Comparison of ENCODE assay signal across 13 cellular contexts in genomic region chr5:149803641-149804468, GRCh38.
DNase-seq lines count a peak whose midpoint lies in the region; ATAC-seq and TF ChIP-seq lines count a peak whose summit lies in the region.
"Had no signal": no experiment of that assay in that cellular context is flagged by ENCODE, and none has a peak within 500 bp of the region (broad histone marks: within the 10 kb centered on the region; RNA-seq: fewer than 3 reads in every experiment).

No MANE protein-coding gene starts in this region.

- peak overlapping the region in 1 of 2 experiments; percentile 32 for H3K14ac ChIP-seq in mesenchymal stem cell (ENCODE audit: low read length in 2 of 2)

- H3K27ac ChIP-seq in HEK293 (ENCODE audit: extremely low read depth, low read depth, low read length) (no peak overlapping the region), caudate nucleus (ENCODE audit: low read depth, low read length) (peak overlapping the region; percentile 36), mesenchymal stem cell (ENCODE audit: low read length, poor library complexity, severe bottlenecking) (no peak overlapping the region)
- H3K27ac ChIP-seq: coronary artery had no signal

- POLR2A ChIA-PET in HEK293 (lab: Yijun Ruan, JAX) = no interaction called here

- H3K27me3 Mint-ChIP-seq in stimulated activated memory B cell treated with anti-CD40 and anti-IgM and Interleukin-4, amounts not matched to agents 10 μg/mL and 1 μg/mL and 100 μg/mL, for 72 hours = no peaks in the 10 kb centered on the region
- H3K27me3 Mint-ChIP-seq: activated naive CD8-positive, alpha-beta T cell treated with anti-CD3 and anti-CD28 coated beads, Interleukin-2, amount 10 ng/mL, durations not matched to agents 7 days and 5 days; CD4-positive, CD25-positive, alpha-beta regulatory T cell had no signal

- no peaks in the 10 kb centered on the region for H3K27me3 ChIP-seq in mesenchymal stem cell (ENCODE audit: control insufficient read depth in 1 of 2, insufficient read depth in 1 of 2, low read length in 2 of 2)

- H4K8ac ChIP-seq in mesenchymal stem cell (ENCODE audit: low read length) = no peak overlapping the region

- peak overlapping the region; percentile 59 for H4K91ac ChIP-seq in mesenchymal stem cell (ENCODE audit: low read length)

- TF ChIP-seq CTCF in HEK293 (tag by site-specific recombination; IDR thresholded peaks at IDR 0.05) = no peak

- no peak overlapping the region for H2AFZ ChIP-seq in mesenchymal stem cell (ENCODE audit: low read depth, low read length)

- H2BK120ac ChIP-seq in mesenchymal stem cell (ENCODE audit: low read depth, low read length) = no peak overlapping the region

- no peak overlapping the region for H3K4me2 ChIP-seq in mesenchymal stem cell (ENCODE audit: low read length, poor library complexity, severe bottlenecking)

- peak overlapping the region in 1 of 2 experiments; percentile 88 for H2BK12ac ChIP-seq in mesenchymal stem cell (ENCODE audit: low read length in 2 of 2)

- 84% methylated on average over 17 of the region's 17 CpGs for WGBS in mesenchymal stem cell

- DNase-seq in caudate nucleus (lab: John Stamatoyannopoulos, UW) (peak in 11 of 61 donors; percentile 13 to 59 (median 26)), mesenchymal stem cell (peak; percentile 46), DMS53 treated with DMSO at 0.1 percent for 48 hours (lab: John Stamatoyannopoulos, UW; ENCODE audit: unreplicated experiment) (no peak)
- DNase-seq: activated CD4-positive, alpha-beta T cell treated with anti-CD3 and anti-CD28 coated beads for 1 hour; activated naive CD8-positive, alpha-beta T cell treated with anti-CD3 and anti-CD28 coated beads, Interleukin-2, amount 10 ng/mL, durations not matched to agents 7 days and 5 days; CD4-positive, CD25-positive, alpha-beta regulatory T cell; NCI-H2029 treated with DMSO at 0.1 percent for 48 hours; stimulated activated CD4-positive, alpha-beta T cell treated with anti-CD3 and anti-CD28 coated beads, Interleukin-15, amount 100 ng/mL, for 24 hours had no signal

- H3K36me3 Mint-ChIP-seq in stimulated activated memory B cell treated with anti-CD40 and anti-IgM and Interleukin-4, amounts not matched to agents 10 μg/mL and 1 μg/mL and 100 μg/mL, for 72 hours = no peaks in the 10 kb centered on the region
- H3K36me3 Mint-ChIP-seq: activated naive CD8-positive, alpha-beta T cell treated with anti-CD3 and anti-CD28 coated beads, Interleukin-2, amount 10 ng/mL, durations not matched to agents 7 days and 5 days; CD4-positive, CD25-positive, alpha-beta regulatory T cell had no signal

- no peaks in the 10 kb centered on the region for H3K9me3 Mint-ChIP-seq in stimulated activated memory B cell treated with anti-CD40 and anti-IgM and Interleukin-4, amounts not matched to agents 10 μg/mL and 1 μg/mL and 100 μg/mL, for 72 hours
- H3K9me3 Mint-ChIP-seq: activated naive CD8-positive, alpha-beta T cell treated with anti-CD3 and anti-CD28 coated beads, Interleukin-2, amount 10 ng/mL, durations not matched to agents 7 days and 5 days; CD4-positive, CD25-positive, alpha-beta regulatory T cell had no signal

- peaks cover 18% of the 10 kb centered on the region for H3K79me1 ChIP-seq in mesenchymal stem cell (replicated peaks; ENCODE audit: low read length, poor library complexity, severe bottlenecking)

- peak overlapping the region in 1 of 2 experiments; percentile 40 for H3K23ac ChIP-seq in mesenchymal stem cell (ENCODE audit: low read length in 2 of 2)

- H2AK5ac ChIP-seq in mesenchymal stem cell (ENCODE audit: low read length, severe bottlenecking) = peak overlapping the region; percentile 33

- peak overlapping the region in 1 of 2 experiments; percentile 69 for H3K18ac ChIP-seq in mesenchymal stem cell (ENCODE audit: low read depth in 1 of 2, low read length in 2 of 2)

- CTCF ChIA-PET in HEK293 (lab: Yijun Ruan, JAX) = interaction anchor here (0.7 to 1.0 kb wide), 3 partner anchors 18 to 22 kb away, joined by 3 to 5 read pairs (median 3); no protein-coding TSS in a partner anchor

- H3K9me3 ChIP-seq in HEK293 (ENCODE audit: control insufficient read depth, insufficient read depth, low read depth, low read length) = no peaks in the 10 kb centered on the region
- no peaks in the 10 kb centered on the region for H3K9me3 ChIP-seq in mesenchymal stem cell (ENCODE audit: control insufficient read depth, low read length)

- no peak overlapping the region for H3K4me3 Mint-ChIP-seq in stimulated activated memory B cell treated with anti-CD40 and anti-IgM and Interleukin-4, amounts not matched to agents 10 μg/mL and 1 μg/mL and 100 μg/mL, for 72 hours
- H3K4me3 Mint-ChIP-seq: activated naive CD8-positive, alpha-beta T cell treated with anti-CD3 and anti-CD28 coated beads, Interleukin-2, amount 10 ng/mL, durations not matched to agents 7 days and 5 days; CD4-positive, CD25-positive, alpha-beta regulatory T cell had no signal

- peak overlapping the region; percentile 2 for H2BK15ac ChIP-seq in mesenchymal stem cell (ENCODE audit: low read depth, poor library complexity, severe bottlenecking)

- H3K4me1 ChIP-seq in HEK293 (ENCODE audit: control insufficient read depth, insufficient read depth, low read length) = peaks cover 13% of the 10 kb centered on the region
- H3K4me1 ChIP-seq in mesenchymal stem cell (ENCODE audit: control insufficient read depth, insufficient read depth, low read depth, low read length) = peaks cover 43% of the 10 kb centered on the region

- ATAC-seq in stimulated activated memory B cell treated with anti-CD40 and anti-IgM and Interleukin-4, amounts not matched to agents 10 μg/mL and 1 μg/mL and 100 μg/mL, for 72 hours = no peak
- ATAC-seq in GM21367 (IDR thresholded peaks at IDR 0.05; ENCODE audit: unreplicated experiment) (no peak), GM18517 (IDR thresholded peaks at IDR 0.05; ENCODE audit: unreplicated experiment) (no peak)

- no peak overlapping the region for H3K9ac ChIP-seq in mesenchymal stem cell (ENCODE audit: low read length)

- peaks cover 65% of the 10 kb centered on the region for H3K4me1 Mint-ChIP-seq in stimulated activated memory B cell treated with anti-CD40 and anti-IgM and Interleukin-4, amounts not matched to agents 10 μg/mL and 1 μg/mL and 100 μg/mL, for 72 hours
- H3K4me1 Mint-ChIP-seq: activated naive CD8-positive, alpha-beta T cell treated with anti-CD3 and anti-CD28 coated beads, Interleukin-2, amount 10 ng/mL, durations not matched to agents 7 days and 5 days had no signal

- H3K27ac Mint-ChIP-seq in stimulated activated memory B cell treated with anti-CD40 and anti-IgM and Interleukin-4, amounts not matched to agents 10 μg/mL and 1 μg/mL and 100 μg/mL, for 72 hours = peak overlapping the region; percentile 77
- H3K27ac Mint-ChIP-seq: activated naive CD8-positive, alpha-beta T cell treated with anti-CD3 and anti-CD28 coated beads, Interleukin-2, amount 10 ng/mL, durations not matched to agents 7 days and 5 days had no signal

- H3K4ac ChIP-seq in mesenchymal stem cell (ENCODE audit: low read depth in 1 of 2, low read length in 2 of 2) = peak overlapping the region in 1 of 2 experiments; percentile 68

- no peak overlapping the region for H3K4me3 ChIP-seq in HEK293 (ENCODE audit: low read depth, low read length)
- H3K4me3 ChIP-seq in mesenchymal stem cell (ENCODE audit: insufficient read depth in 1 of 2, low read depth in 1 of 2, low read length in 2 of 2) = no peak overlapping the region
- H3K4me3 ChIP-seq: coronary artery had no signal

- H3K36me3 ChIP-seq in HEK293 (ENCODE audit: control insufficient read depth in 2 of 2, insufficient read depth in 1 of 2, low read length in 2 of 2) = no peaks in the 10 kb centered on the region
- no peaks in the 10 kb centered on the region for H3K36me3 ChIP-seq in mesenchymal stem cell (ENCODE audit: control insufficient read depth in 1 of 2, insufficient read depth in 2 of 2, low read depth in 1 of 2, low read length in 2 of 2)

- H2BK5ac ChIP-seq in mesenchymal stem cell (ENCODE audit: low read depth, low read length, poor library complexity, severe bottlenecking) = no peak overlapping the region

TF ChIP-seq in HEK293, 187 proteins besides CTCF, POLR2A, EP300 and RAD21:
- TF ChIP-seq ZNF664 (tag by site-specific recombination; IDR thresholded peaks at IDR 0.05) (peak; percentile 38; the same call in 1 of the 2 replicates), ZNF211 (tag by site-specific recombination; IDR thresholded peaks at IDR 0.05; ENCODE audit: low read depth) (no peak)
